Comparison of ENCODE assay signal across 8 cellular contexts in the genomic region with DNA sequence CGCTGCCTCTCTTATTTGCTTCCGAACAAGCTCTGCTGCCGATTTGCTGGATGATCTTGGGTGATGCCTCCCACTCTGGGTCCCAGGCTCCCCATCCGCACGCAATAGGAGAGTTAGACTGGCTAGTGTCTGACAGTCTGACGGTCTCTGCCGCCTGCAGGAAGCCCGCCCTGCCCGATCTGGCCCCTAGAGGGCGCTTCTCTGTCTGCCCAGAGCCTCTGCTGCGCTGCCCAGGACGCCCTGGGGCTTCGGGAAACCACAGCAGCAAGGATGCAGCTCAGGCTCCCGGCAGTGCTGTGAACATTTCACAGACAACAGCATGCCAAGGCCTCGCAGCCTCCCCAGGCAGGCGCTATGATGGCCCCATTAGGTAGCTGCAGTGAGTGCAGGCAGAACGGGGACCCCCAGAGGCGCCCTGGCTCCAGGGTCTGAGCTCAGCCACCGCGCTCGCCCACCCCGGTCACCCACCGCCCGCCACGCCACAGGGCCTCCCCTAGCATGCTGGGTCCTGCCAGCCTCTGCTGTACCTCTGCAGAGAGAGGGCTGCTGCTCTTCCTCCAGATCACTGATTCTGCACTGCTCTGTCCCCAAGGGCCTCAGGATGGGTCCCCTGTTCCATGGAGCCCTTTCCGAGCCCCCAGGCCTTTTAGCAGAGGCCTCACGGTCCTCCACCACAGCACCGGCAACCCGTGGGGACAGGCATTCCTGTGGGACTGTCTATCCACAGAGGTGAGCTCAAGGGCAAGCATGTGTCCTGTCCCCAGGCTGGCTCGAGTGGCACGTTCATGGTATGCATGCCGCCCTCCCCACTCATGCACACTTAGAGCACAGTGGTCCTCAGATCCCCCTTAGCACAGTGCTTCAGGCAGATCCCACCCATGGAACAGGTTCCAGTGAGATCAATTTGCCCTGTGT. TPM values are rescaled to one million over a fixed set of nuclear protein-coding genes. Genes with fewer than 3 reads are reported as not detected.
DNase-seq lines count a peak whose midpoint lies in the region; ATAC-seq and FAIRE-seq lines count a peak whose summit lies in the region.

No MANE protein-coding gene starts in this region.

- CTCF ChIA-PET in activated CD4-positive, alpha-beta T cell treated with anti-CD3 and anti-CD28 coated beads for 36 hours (lab: Charles Lee): interaction anchor here (0.5 to 1.5 kb wide), 11 partner anchors 9 to 810 kb away, joined by 3 to 5 read pairs (median 3); no protein-coding TSS in a partner anchor

- no peak overlapping the region for H3K4me3 Mint-ChIP-seq in activated CD4-positive, alpha-beta T cell treated with anti-CD3 and anti-CD28 coated beads for 36 hours
- H3K4me3 Mint-ChIP-seq in central memory CD8-positive, alpha-beta T cell: no peak overlapping the region

- no peaks in the 10 kb centered on the region for H3K9me3 Mint-ChIP-seq in activated CD4-positive, alpha-beta T cell treated with anti-CD3 and anti-CD28 coated beads for 36 hours (ENCODE audit: low read depth)
- H3K9me3 Mint-ChIP-seq in central memory CD8-positive, alpha-beta T cell: no peaks in the 10 kb centered on the region

- no peaks in the 10 kb centered on the region for H3K27me3 ChIP-seq in layer of hippocampus (ENCODE audit: control insufficient read depth, insufficient read depth, low read length)

- peak overlapping the region; percentile 38 for H3K27ac ChIP-seq in layer of hippocampus (ENCODE audit: low read depth, low read length)

- no peak overlapping the region for H3K27ac Mint-ChIP-seq in activated CD4-positive, alpha-beta T cell treated with anti-CD3 and anti-CD28 coated beads for 36 hours
- no peak overlapping the region for H3K27ac Mint-ChIP-seq in central memory CD8-positive, alpha-beta T cell (ENCODE audit: low read depth)

- peak; percentile 95 for ATAC-seq in activated CD4-positive, alpha-beta T cell treated with anti-CD3 and anti-CD28 coated beads for 36 hours
- ATAC-seq in central memory CD8-positive, alpha-beta T cell (replicated peaks; ENCODE audit: extremely low read depth, poor library complexity, severe bottlenecking): peak; percentile 86
- no peak for ATAC-seq in GM19463 (IDR thresholded peaks at IDR 0.05; ENCODE audit: unreplicated experiment)

- POLR2A ChIA-PET in activated CD4-positive, alpha-beta T cell treated with anti-CD3 and anti-CD28 coated beads for 36 hours (lab: Charles Lee): no interaction called here

- H3K27me3 Mint-ChIP-seq in activated CD4-positive, alpha-beta T cell treated with anti-CD3 and anti-CD28 coated beads for 36 hours: no peaks in the 10 kb centered on the region
- H3K27me3 Mint-ChIP-seq in central memory CD8-positive, alpha-beta T cell: no peaks in the 10 kb centered on the region

- H3K36me3 Mint-ChIP-seq in activated CD4-positive, alpha-beta T cell treated with anti-CD3 and anti-CD28 coated beads for 36 hours (ENCODE audit: low read depth): peaks cover 4% of the 10 kb centered on the region
- peaks cover 17% of the 10 kb centered on the region for H3K36me3 Mint-ChIP-seq in central memory CD8-positive, alpha-beta T cell (ENCODE audit: insufficient read depth)

- intact Hi-C loops in activated CD4-positive, alpha-beta T cell treated with anti-CD3 and anti-CD28 coated beads for 36 hours (cut with DNase I, micrococcal nuclease): loop anchor here in 1 of 2 experiments (1.0 kb wide), 2 partner anchors 116 to 239 kb away; no protein-coding TSS in a partner anchor

- peak; percentile 97 for DNase-seq in 8988T
- DNase-seq in GM18507 (ENCODE audit: extremely low spot score, insufficient read length, low read depth): peak; percentile 84
- DNase-seq in NCI-H345 treated with DMSO at 0.1 percent for 48 hours (lab: John Stamatoyannopoulos, UW; ENCODE audit: unreplicated experiment): peak; percentile 5
- peak; percentile 89 for DNase-seq in activated CD4-positive, alpha-beta T cell treated with anti-CD3 and anti-CD28 coated beads for 36 hours
- DNase-seq in central memory CD8-positive, alpha-beta T cell (ENCODE audit: low spot score in 2 of 2): peak; percentile 59 to 73
- peak; percentile 72 for DNase-seq in stimulated activated CD4-positive, alpha-beta T cell treated with anti-CD3 and anti-CD28 coated beads, Interleukin-1b, Interleukin-23, amount 100 ng/mL, for 48 hours

- no peaks in the 10 kb centered on the region for H3K4me1 Mint-ChIP-seq in activated CD4-positive, alpha-beta T cell treated with anti-CD3 and anti-CD28 coated beads for 36 hours
- H3K4me1 Mint-ChIP-seq in central memory CD8-positive, alpha-beta T cell: peaks cover 8% of the 10 kb centered on the region

- FAIRE-seq in GM18507 (lab: Jason Lieb, UNC): peak; percentile 80

RNA-seq across cellular contexts. Expression of a gene that starts 4.3 kb away (rescaled TPM):
- total RNA-seq in activated CD4-positive, alpha-beta T cell treated with anti-CD3 and anti-CD28 coated beads for 36 hours: under 1 TPM; 0.71 to 0.88 TPM

RNA-seq across cellular contexts. Expression of a gene that starts 30.8 kb away (rescaled TPM):
- total RNA-seq in activated CD4-positive, alpha-beta T cell treated with anti-CD3 and anti-CD28 coated beads for 36 hours: not detected

RNA-seq across cellular contexts. Expression of a gene that starts 57.5 kb away (rescaled TPM):
- total RNA-seq in activated CD4-positive, alpha-beta T cell treated with anti-CD3 and anti-CD28 coated beads for 36 hours: 10 to 100 TPM; 14.9 to 17.2 TPM

Comparison
In these comparisons a context has a peak if more than half of its experiments do, and no peak if none do; other contexts are left out.
1. DNase-seq: peak in every context shown above with its lines; median percentile 97 in 8988T; 89 in activated CD4-positive, alpha-beta T cell treated with anti-CD3 and anti-CD28 coated beads for 36 hours; 84 in GM18507; 72 in stimulated activated CD4-positive, alpha-beta T cell treated with anti-CD3 and anti-CD28 coated beads, Interleukin-1b, Interleukin-23, amount 100 ng/mL, for 48 hours; 66 in central memory CD8-positive, alpha-beta T cell; 5 in NCI-H345 treated with DMSO at 0.1 percent for 48 hours.